Comparison of ENCODE assay signal across 14 cellular contexts in the genomic region with DNA sequence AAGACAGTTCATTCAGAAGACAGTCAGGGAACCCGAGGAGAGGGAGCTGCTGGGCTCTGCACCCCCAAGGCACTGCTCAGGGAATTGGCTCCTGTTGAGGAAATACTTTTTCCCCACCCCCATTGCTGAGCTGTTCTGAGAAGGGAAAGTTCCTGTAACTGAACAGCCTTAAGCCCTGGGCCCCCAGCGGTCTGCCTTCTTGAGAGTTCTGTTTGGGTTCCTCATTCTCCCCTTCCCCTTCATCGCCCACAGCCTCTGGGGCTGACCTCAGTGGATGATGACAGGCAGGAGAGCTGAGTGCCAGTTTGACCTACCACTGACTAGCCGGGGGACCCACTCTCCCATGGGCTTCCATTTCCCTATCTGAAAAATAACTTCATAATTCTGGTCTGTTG. TPM values are rescaled to one million over a fixed set of nuclear protein-coding genes. Genes with fewer than 3 reads are reported as not detected.
A peak's percentile ranks its signal among the peaks of the same experiment; 100 is the strongest.
DNase-seq lines count a peak whose midpoint lies in the region; ATAC-seq, FAIRE-seq and TF ChIP-seq lines count a peak whose summit lies in the region.
"Had no signal": no experiment of that assay in that cellular context is flagged by ENCODE, and none has a peak within 500 bp of the region (broad histone marks: within the 10 kb centered on the region; RNA-seq: fewer than 3 reads in every experiment).

No MANE protein-coding gene starts in this region.

- H3K27me3 Mint-ChIP-seq in CD4-positive, CD25-positive, alpha-beta regulatory T cell: peaks cover 55% of the 10 kb centered on the region
- H3K27me3 Mint-ChIP-seq in activated T-helper 17 cell treated with anti-CD3 and anti-CD28 coated beads, Interleukin-2, amount 50 U/mL, for 72 hours: peaks cover 38% of the 10 kb centered on the region
- H3K27me3 Mint-ChIP-seq in progenitor cell of endocrine pancreas: peaks cover 50% of the 10 kb centered on the region

- no peak for FAIRE-seq in GM12878 (lab: Jason Lieb, UNC)

- intact Hi-C loops in GM12878 (cut with micrococcal nuclease; ENCODE audit: unreplicated experiment): loop anchor here (2.0 kb wide), 1 partner anchor 28 kb away; no protein-coding TSS in a partner anchor

- CTCF ChIA-PET in GM12878 (lab: Yijun Ruan, JAX): interaction anchor here (0.7 to 7.3 kb wide), 6 partner anchors 10 to 50 kb away, joined by 3 to 85 read pairs (median 18); no protein-coding TSS in a partner anchor

- H3K4me1 ChIP-seq in CD4-positive, CD25-positive, alpha-beta regulatory T cell (ENCODE audit: control insufficient read depth, insufficient read depth, low read length, poor library complexity, severe bottlenecking): no peaks in the 10 kb centered on the region
- H3K4me1 ChIP-seq in GM12878 (ENCODE audit: control insufficient read depth, insufficient read depth, low read length) (peaks cover 36% of the 10 kb centered on the region), neutrophil (ENCODE audit: control insufficient read depth in 1 of 2, insufficient read depth in 1 of 2, low read depth in 1 of 2, low read length in 1 of 2) (peaks cover 99% of the 10 kb centered on the region in 2 experiments)

- H3K9me3 Mint-ChIP-seq in CD4-positive, CD25-positive, alpha-beta regulatory T cell: no peaks in the 10 kb centered on the region
- no peaks in the 10 kb centered on the region for H3K9me3 Mint-ChIP-seq in activated T-helper 17 cell treated with anti-CD3 and anti-CD28 coated beads, Interleukin-2, amount 50 U/mL, for 72 hours
- no peaks in the 10 kb centered on the region for H3K9me3 Mint-ChIP-seq in progenitor cell of endocrine pancreas (ENCODE audit: low read depth)
- H3K9me3 Mint-ChIP-seq: neural progenitor cell had no signal

- BruUV-seq in GM12878 (replicated peaks; lab: Mats Ljungman, UMichigan): no TSS peak

- 5% methylated on average over 4 of the region's 4 CpGs for WGBS in GM12878 (ENCODE audit: insufficient coverage, insufficient replicate concordance, low lambda C conversion rate, missing lambda C conversion rate)

- no peak overlapping the region for H3K4me3 ChIP-seq in CD4-positive, CD25-positive, alpha-beta regulatory T cell (ENCODE audit: low read depth, low read length)
- 0 out of 2 replicates have a peak overlapping the region, but pooled peaks have one; percentile 12 for H3K4me3 ChIP-seq in GM12878
- peak overlapping the region; percentile 71 to 76 for H3K4me3 ChIP-seq in neutrophil (ENCODE audit: low read depth in 1 of 2, low read length in 1 of 2)
- H3K4me3 ChIP-seq: cardiac muscle cell, neural progenitor cell had no signal

- H3K4me2 ChIP-seq in GM12878 (ENCODE audit: control insufficient read depth, insufficient read depth): peak overlapping the region; percentile 40
- H3K4me2 ChIP-seq: neural progenitor cell had no signal

- no peaks in the 10 kb centered on the region for H3K9me3 ChIP-seq in CD4-positive, CD25-positive, alpha-beta regulatory T cell (ENCODE audit: control insufficient read depth in 2 of 2, low read length in 2 of 2)
- H3K9me3 ChIP-seq in GM12878 (replicated peaks; ENCODE audit: control insufficient read depth, insufficient read depth, low read length) (no peaks in the 10 kb centered on the region; the same call in 2 of the 3 replicates), neutrophil (no peaks in the 10 kb centered on the region)

- 0 out of 4 replicates have a peak, but pooled peaks of 1 of the 2 experiments have one; percentile 32 for TF ChIP-seq EP300 in GM12878 (IDR thresholded peaks at IDR 0.05; ENCODE audit: borderline replicate concordance in 1 of 2, control insufficient read depth in 1 of 2, low read depth in 2 of 2, low read length in 2 of 2)

- TF ChIP-seq POLR2A in GM12878 (IDR thresholded peaks at IDR 0.05; ENCODE audit: low read depth, low read length): no peak

- RAD21 ChIA-PET in GM12878 (lab: Charles Lee; ENCODE audit: unreplicated experiment): interaction anchor here (0.9 to 17.3 kb wide), 5 partner anchors 10 to 111 kb away, joined by 3 to 215 read pairs (median 53); partner anchors contain the start of genes HCK and PDRG1

- H3K9ac ChIP-seq in GM12878 (ENCODE audit: control insufficient read depth, insufficient read depth, low read length): peak overlapping the region; percentile 19; the same call in 1 of the 2 replicates
- H3K9ac ChIP-seq: neural progenitor cell had no signal

- no peak for DNase-seq in CD4-positive, CD25-positive, alpha-beta regulatory T cell
- DNase-seq in GM12878 (ENCODE audit: low read depth, low spot score) (peak; percentile 55), cerebellum (ENCODE audit: low spot score) (no peak), progenitor cell of endocrine pancreas (ENCODE audit: low spot score, unreplicated experiment) (no peak)
- DNase-seq: activated CD8-positive, alpha-beta memory T cell treated with anti-CD3 and anti-CD28 coated beads, Interleukin-2, amount 10 ng/mL, durations not matched to agents 7 days and 5 days; foreskin melanocyte; MM.1S had no signal

- no peak overlapping the region for H3K4me3 Mint-ChIP-seq in CD4-positive, CD25-positive, alpha-beta regulatory T cell
- no peak overlapping the region for H3K4me3 Mint-ChIP-seq in activated T-helper 17 cell treated with anti-CD3 and anti-CD28 coated beads, Interleukin-2, amount 50 U/mL, for 72 hours
- no peak overlapping the region for H3K4me3 Mint-ChIP-seq in progenitor cell of endocrine pancreas (ENCODE audit: low read depth)
- H3K4me3 Mint-ChIP-seq: activated CD8-positive, alpha-beta memory T cell treated with anti-CD3 and anti-CD28 coated beads, Interleukin-2, amount 10 ng/mL, durations not matched to agents 7 days and 5 days; neural progenitor cell had no signal

- H3K27ac ChIP-seq in CD4-positive, CD25-positive, alpha-beta regulatory T cell (ENCODE audit: insufficient read depth, low read length, poor library complexity, severe bottlenecking): no peak overlapping the region
- H3K27ac ChIP-seq in GM12878 (ENCODE audit: control insufficient read depth, insufficient read depth) (peak overlapping the region; percentile 51), neutrophil (peak overlapping the region; percentile 100)
- H3K27ac ChIP-seq: cardiac muscle cell, neural progenitor cell had no signal

- no peak for TF ChIP-seq CTCF in GM12878 (IDR thresholded peaks at IDR 0.05 in 2 of 3, conservative IDR thresholded peaks at IDR 0.05 in 1 of 3; ENCODE audit: control insufficient read depth in 2 of 3, extremely low read depth in 1 of 3, insufficient read depth in 1 of 3, low read depth in 3 of 3, low read length in 3 of 3)
- peak; percentile 62 for TF ChIP-seq CTCF in neutrophil (IDR thresholded peaks at IDR 0.05)
- no peak for TF ChIP-seq CTCF in progenitor cell of endocrine pancreas (IDR thresholded peaks at IDR 0.05; ENCODE audit: unreplicated experiment)

- H3K4me1 Mint-ChIP-seq in CD4-positive, CD25-positive, alpha-beta regulatory T cell: peaks cover 0 to 2% (median 0%) of the 10 kb centered on the region in 4 donors
- no peaks in the 10 kb centered on the region for H3K4me1 Mint-ChIP-seq in activated T-helper 17 cell treated with anti-CD3 and anti-CD28 coated beads, Interleukin-2, amount 50 U/mL, for 72 hours
- H3K4me1 Mint-ChIP-seq in progenitor cell of endocrine pancreas (ENCODE audit: low read depth): no peaks in the 10 kb centered on the region

- SMC1A ChIA-PET in GM12878 (lab: Charles Lee; ENCODE audit: uncharacterized antibody, unreplicated experiment): interaction anchor here (1.1 to 8.7 kb wide), 9 partner anchors 9 to 111 kb away, joined by 3 to 108 read pairs (median 10); partner anchors contain the start of gene PDRG1

- no peaks in the 10 kb centered on the region for H3K36me3 ChIP-seq in CD4-positive, CD25-positive, alpha-beta regulatory T cell (ENCODE audit: control insufficient read depth, insufficient read depth, low read length)
- no peaks in the 10 kb centered on the region for H3K36me3 ChIP-seq in GM12878 (ENCODE audit: control insufficient read depth in 2 of 2, insufficient read depth in 2 of 2, low read length in 1 of 2)
- peaks cover 74% of the 10 kb centered on the region for H3K36me3 ChIP-seq in neutrophil
- H3K36me3 ChIP-seq: cardiac muscle cell, neural progenitor cell had no signal

- POLR2A ChIA-PET in GM12878 (lab: Charles Lee): interaction anchor here (0.8 to 5.5 kb wide), 8 partner anchors 10 to 167 kb away, joined by 3 to 86 read pairs (median 4); partner anchors contain the start of gene HCK

- H3K27me3 ChIP-seq in CD4-positive, CD25-positive, alpha-beta regulatory T cell (ENCODE audit: control insufficient read depth, insufficient read depth, low read length): no peaks in the 10 kb centered on the region
- H3K27me3 ChIP-seq in GM12878 (replicated peaks in 1 of 2; ENCODE audit: control insufficient read depth in 2 of 2, insufficient read depth in 2 of 2, low read length in 1 of 2) (no peaks in the 10 kb centered on the region), neutrophil (no peaks in the 10 kb centered on the region)

- H3K36me3 Mint-ChIP-seq in CD4-positive, CD25-positive, alpha-beta regulatory T cell: no peaks in the 10 kb centered on the region
- no peaks in the 10 kb centered on the region for H3K36me3 Mint-ChIP-seq in activated T-helper 17 cell treated with anti-CD3 and anti-CD28 coated beads, Interleukin-2, amount 50 U/mL, for 72 hours (ENCODE audit: low read depth)
- no peaks in the 10 kb centered on the region for H3K36me3 Mint-ChIP-seq in progenitor cell of endocrine pancreas (ENCODE audit: insufficient read depth)
- H3K36me3 Mint-ChIP-seq: activated CD8-positive, alpha-beta memory T cell treated with anti-CD3 and anti-CD28 coated beads, Interleukin-2, amount 10 ng/mL, durations not matched to agents 7 days and 5 days; neural progenitor cell had no signal

- no peaks in the 10 kb centered on the region for H4K20me1 ChIP-seq in GM12878 (ENCODE audit: control insufficient read depth, insufficient read depth)

- no peak overlapping the region for H2AFZ ChIP-seq in GM12878 (ENCODE audit: control insufficient read depth, low read depth, low read length)
- H2AFZ ChIP-seq: neural progenitor cell had no signal

- in situ Hi-C loops in GM12878 (cut with MboI): no loop called here

- peak; percentile 22 to 43 for ATAC-seq in CD4-positive, CD25-positive, alpha-beta regulatory T cell (ENCODE audit: low read depth in 2 of 2)
- ATAC-seq in HG03442 (IDR thresholded peaks at IDR 0.05; ENCODE audit: unreplicated experiment): peak; percentile 42
- peak; percentile 79 for ATAC-seq in GM12878
- no peak for ATAC-seq in activated T-helper 17 cell treated with anti-CD3 and anti-CD28 coated beads, Interleukin-2, amount 50 U/mL, for 72 hours (replicated peaks)
- no peak for ATAC-seq in HG03039 (IDR thresholded peaks at IDR 0.05; ENCODE audit: unreplicated experiment)
- ATAC-seq: activated CD8-positive, alpha-beta memory T cell treated with anti-CD3 and anti-CD28 coated beads, Interleukin-2, amount 10 ng/mL, durations not matched to agents 7 days and 5 days had no signal

- H3K79me2 ChIP-seq in GM12878 (ENCODE audit: control insufficient read depth, insufficient read depth, low read length): no peaks in the 10 kb centered on the region

- peak overlapping the region in 1 of 3 donors; percentile 3 for H3K27ac Mint-ChIP-seq in CD4-positive, CD25-positive, alpha-beta regulatory T cell
- H3K27ac Mint-ChIP-seq in activated T-helper 17 cell treated with anti-CD3 and anti-CD28 coated beads, Interleukin-2, amount 50 U/mL, for 72 hours: no peak overlapping the region
- H3K27ac Mint-ChIP-seq in progenitor cell of endocrine pancreas: no peak overlapping the region
- H3K27ac Mint-ChIP-seq: activated CD8-positive, alpha-beta memory T cell treated with anti-CD3 and anti-CD28 coated beads, Interleukin-2, amount 10 ng/mL, durations not matched to agents 7 days and 5 days had no signal

- no peak for TF ChIP-seq RAD21 in GM12878 (IDR thresholded peaks at IDR 0.05; ENCODE audit: insufficient read depth, low read depth, low read length)

RNA-seq across cellular contexts. Expression of gene HCK, which starts 10.7 kb away (rescaled TPM):
- total RNA-seq in CD4-positive, CD25-positive, alpha-beta regulatory T cell: not detected
- under 1 TPM in 3 of 4 donors, not detected in 1; 0.23 to 0.87 (median 0.25) TPM for polyA plus RNA-seq in CD4-positive, CD25-positive, alpha-beta regulatory T cell
- 123 and 135 TPM in 2 replicates for total RNA-seq in GM12878 (2013; cell fraction: nucleolus; rRNA removed)
- total RNA-seq in GM12878 (2014; rRNA removed) (30.2 and 30.3 TPM in 2 replicates), GM12878 (2014; rRNA removed; fragmentation: Illumina TruSeq; extraction: Trizol) (20.5 TPM in 2 replicates), GM12878 (2021) (20.1 and 21.0 TPM in 2 replicates), cerebellum (2.6 TPM), progenitor cell of endocrine pancreas (not detected in 2 replicates)
- polyA plus RNA-seq in GM12878 (2011; ENCODE audit: low read depth): 19.6 TPM
- polyA plus RNA-seq in GM12878 (2011; rRNA removed) (1.5 and 3.0 TPM in 2 replicates), GM12878 (2014; fragmentation: Illumina TruSeq; extraction: Trizol) (22.5 and 25.2 TPM in 2 replicates), GM12878 (2014; fragmentation: Nextera tagmentation; extraction: Ambion mirVana) (1 to 10 TPM; 1.3 to 2.1 TPM), GM12878 (2014; rRNA removed) (25.0 and 26.7 TPM in 2 replicates), GM12878 (2016; fragmentation: Nextera tagmentation; extraction: Ambion mirVana) (10 to 100 TPM; 16.5 to 16.8 TPM)
- 2.9 and 3.0 TPM in 2 replicates for polyA plus RNA-seq in GM12878 (2011; cell fraction: cytosol; rRNA removed)
- 2.5 and 2.9 TPM in 2 replicates for polyA plus RNA-seq in GM12878 (2011; cell fraction: nucleus; rRNA removed)
- polyA plus RNA-seq in GM12878 (2012): 31.1 and 39.4 TPM in 2 replicates
- polyA minus RNA-seq in GM12878 (2011; rRNA and poly(A)+ RNA removed): 1.5 and 3.7 TPM in 2 replicates
- polyA minus RNA-seq in GM12878 (2011; cell fraction: cytosol; rRNA and poly(A)+ RNA removed): not detected in 2 replicates
- 0.97 and 1.2 TPM in 2 replicates for polyA minus RNA-seq in GM12878 (2011; cell fraction: nucleus; rRNA and poly(A)+ RNA removed)
- total RNA-seq in activated T-helper 17 cell treated with anti-CD3 and anti-CD28 coated beads, Interleukin-2, amount 50 U/mL, for 72 hours: under 1 TPM; 0.13 to 0.15 TPM
- total RNA-seq: activated CD8-positive, alpha-beta memory T cell treated with anti-CD3 and anti-CD28 coated beads, Interleukin-2, amount 10 ng/mL, durations not matched to agents 7 days and 5 days; cardiac muscle cell; RPMI7951 had no signal
- polyA plus RNA-seq: cardiac muscle cell had no signal

RNA-seq across cellular contexts. Expression of gene TM9SF4, which starts 46.7 kb away (rescaled TPM):
- total RNA-seq in CD4-positive, CD25-positive, alpha-beta regulatory T cell: 36.3 TPM
- polyA plus RNA-seq in CD4-positive, CD25-positive, alpha-beta regulatory T cell: 10 to 100 TPM; 28.7 to 31.4 (median 29.4) TPM
- total RNA-seq in GM12878 (2013; cell fraction: nucleolus; rRNA removed): 70.1 and 78.4 TPM in 2 replicates
- total RNA-seq in GM12878 (2014; rRNA removed) (19.9 and 24.5 TPM in 2 replicates), GM12878 (2014; rRNA removed; fragmentation: Illumina TruSeq; extraction: Trizol) (19.9 and 20.8 TPM in 2 replicates), GM12878 (2021) (29.5 and 33.6 TPM in 2 replicates), cerebellum (21.9 TPM), progenitor cell of endocrine pancreas (88.7 and 92.9 TPM in 2 replicates)
- 26.2 TPM for polyA plus RNA-seq in GM12878 (2011; ENCODE audit: low read depth)
- polyA plus RNA-seq in GM12878 (2011; rRNA removed) (24.7 and 47.8 TPM in 2 replicates), GM12878 (2014; fragmentation: Illumina TruSeq; extraction: Trizol) (32.0 and 34.9 TPM in 2 replicates), GM12878 (2014; fragmentation: Nextera tagmentation; extraction: Ambion mirVana) (10 to 100 TPM in 1 of 2 experiments, 1 to 10 TPM in 1; 8.5 to 14.1 TPM), GM12878 (2014; rRNA removed) (27.8 and 28.6 TPM in 2 replicates), GM12878 (2016; fragmentation: Nextera tagmentation; extraction: Ambion mirVana) (10 to 100 TPM; 23.3 to 24.1 TPM)
- polyA plus RNA-seq in GM12878 (2011; cell fraction: cytosol; rRNA removed): 47.6 and 48.4 TPM in 2 replicates
- 40.8 and 45.8 TPM in 2 replicates for polyA plus RNA-seq in GM12878 (2011; cell fraction: nucleus; rRNA removed)
- polyA plus RNA-seq in GM12878 (2012): 31.9 and 33.8 TPM in 2 replicates
- 50.8 and 58.1 TPM in 2 replicates for polyA minus RNA-seq in GM12878 (2011; rRNA and poly(A)+ RNA removed)
- 17.9 and 21.0 TPM in 2 replicates for polyA minus RNA-seq in GM12878 (2011; cell fraction: cytosol; rRNA and poly(A)+ RNA removed)
- polyA minus RNA-seq in GM12878 (2011; cell fraction: nucleus; rRNA and poly(A)+ RNA removed): 37.1 and 50.0 TPM in 2 replicates
- 10 to 100 TPM; 47.0 to 47.4 TPM for total RNA-seq in activated T-helper 17 cell treated with anti-CD3 and anti-CD28 coated beads, Interleukin-2, amount 50 U/mL, for 72 hours

RNA-seq across cellular contexts. Expression of gene CCM2L, which starts 52.5 kb away (rescaled TPM):
- not detected for total RNA-seq in CD4-positive, CD25-positive, alpha-beta regulatory T cell
- not detected for polyA plus RNA-seq in CD4-positive, CD25-positive, alpha-beta regulatory T cell
- total RNA-seq in GM12878 (2013; cell fraction: nucleolus; rRNA removed): not detected in 2 replicates
- total RNA-seq in GM12878 (2014; rRNA removed) (not detected in 2 replicates), GM12878 (2014; rRNA removed; fragmentation: Illumina TruSeq; extraction: Trizol) (not detected in 2 replicates), GM12878 (2021) (not detected in 2 replicates), cerebellum (4.8 TPM), progenitor cell of endocrine pancreas (1.3 and 1.5 TPM in 2 replicates)
- polyA plus RNA-seq in GM12878 (2011; ENCODE audit: low read depth): not detected
- polyA plus RNA-seq in GM12878 (2011; rRNA removed) (not detected in 2 replicates), GM12878 (2014; fragmentation: Illumina TruSeq; extraction: Trizol) (not detected in 2 replicates), GM12878 (2014; fragmentation: Nextera tagmentation; extraction: Ambion mirVana) (not detected), GM12878 (2014; rRNA removed) (not detected in 2 replicates), GM12878 (2016; fragmentation: Nextera tagmentation; extraction: Ambion mirVana) (not detected)
- not detected in 2 replicates for polyA plus RNA-seq in GM12878 (2011; cell fraction: cytosol; rRNA removed)
- polyA plus RNA-seq in GM12878 (2011; cell fraction: nucleus; rRNA removed): not detected in 2 replicates
- polyA plus RNA-seq in GM12878 (2012): not detected in 2 replicates
- polyA minus RNA-seq in GM12878 (2011; rRNA and poly(A)+ RNA removed): not detected in 2 replicates
- polyA minus RNA-seq in GM12878 (2011; cell fraction: cytosol; rRNA and poly(A)+ RNA removed): not detected in 2 replicates
- not detected in 2 replicates for polyA minus RNA-seq in GM12878 (2011; cell fraction: nucleus; rRNA and poly(A)+ RNA removed)
- not detected for total RNA-seq in activated T-helper 17 cell treated with anti-CD3 and anti-CD28 coated beads, Interleukin-2, amount 50 U/mL, for 72 hours
- total RNA-seq: activated CD8-positive, alpha-beta memory T cell treated with anti-CD3 and anti-CD28 coated beads, Interleukin-2, amount 10 ng/mL, durations not matched to agents 7 days and 5 days; RPMI7951 had no signal

Comparison
In these comparisons a context has a peak if more than half of its experiments do, and no peak if none do; other contexts are left out.
1. ATAC-seq: peak in CD4-positive, CD25-positive, alpha-beta regulatory T cell (2 of 2), HG03442 (single experiment) and GM12878 (single experiment); none in activated T-helper 17 cell treated with anti-CD3 and anti-CD28 coated beads, Interleukin-2, amount 50 U/mL, for 72 hours (single experiment) and HG03039 (single experiment).